Comparison of ENCODE assay signal across 8 cellular contexts in the genomic region with DNA sequence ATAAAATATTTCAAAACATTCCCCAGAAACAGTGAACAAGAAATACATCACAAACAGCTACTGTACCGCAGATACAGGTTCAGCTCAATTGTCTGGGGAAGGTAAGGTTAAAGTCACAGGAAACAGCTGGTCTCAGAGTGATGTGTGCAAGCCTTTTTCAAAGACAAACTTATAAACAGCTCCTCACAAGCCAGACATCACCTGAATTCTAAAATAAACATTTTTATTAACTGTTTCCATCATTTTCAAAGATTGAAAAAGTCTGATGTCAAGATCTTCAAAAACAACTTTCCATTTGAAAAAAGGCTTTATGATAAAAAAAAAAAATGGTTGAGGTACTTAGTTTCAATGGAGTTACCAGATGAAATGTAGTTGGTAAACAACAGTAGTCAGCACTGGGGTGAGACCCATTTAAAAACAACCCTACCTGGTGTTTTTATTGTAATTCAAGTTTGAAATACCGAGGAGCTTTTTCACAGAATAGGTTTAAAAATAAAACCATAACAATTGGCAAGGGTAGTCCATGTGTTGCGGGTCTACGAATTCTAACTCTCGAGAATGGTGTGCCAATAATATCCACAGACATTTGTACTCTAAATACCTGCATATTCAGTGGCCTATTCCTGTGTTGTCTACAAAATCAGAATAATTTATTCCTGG.
DNase-seq lines count a peak whose midpoint lies in the region; ATAC-seq and TF ChIP-seq lines count a peak whose summit lies in the region.

No MANE protein-coding gene starts in this region.

- peaks cover 56% of the 10 kb centered on the region for H4K20me1 ChIP-seq in SU-DHL-6 (ENCODE audit: low read depth, low read length)

- H3K27me3 ChIP-seq in SU-DHL-6 (ENCODE audit: low read length) = no peaks in the 10 kb centered on the region

- H3K9me2 ChIP-seq in SU-DHL-6 (replicated peaks; ENCODE audit: insufficient read depth, low read length) = no peaks in the 10 kb centered on the region

- peaks cover 93% of the 10 kb centered on the region for H3K79me2 ChIP-seq in SU-DHL-6 (ENCODE audit: insufficient read depth, low read length)

- peak; percentile 18 to 31 for DNase-seq in NCI-H524 (lab: John Stamatoyannopoulos, UW)
- no peak for DNase-seq in NCI-H524 treated with DMSO at 0.1 percent for 48 hours (lab: John Stamatoyannopoulos, UW)
- DNase-seq in foreskin fibroblast = peak in 1 of 2 donors; percentile 40
- DNase-seq in NCI-H128 (lab: John Stamatoyannopoulos, UW; ENCODE audit: unreplicated experiment) = no peak
- no peak for DNase-seq in NCI-H2081 treated with DMSO at 0.1 percent for 48 hours (lab: John Stamatoyannopoulos, UW)

- H3K36me3 ChIP-seq in SU-DHL-6 (ENCODE audit: low read length) = peaks cover 38% of the 10 kb centered on the region

- TF ChIP-seq CTCF in SU-DHL-6 (IDR thresholded peaks at IDR 0.05; ENCODE audit: insufficient read depth, low read length, poor library complexity, severe bottlenecking) (no peak), foreskin fibroblast (IDR thresholded peaks at IDR 0.05; ENCODE audit: low read depth, low read length) (no peak)

- peak overlapping the region; percentile 95 for H3K4me2 ChIP-seq in SU-DHL-6 (ENCODE audit: low read depth, low read length, poor library complexity, severe bottlenecking)

- H3K9ac ChIP-seq in SU-DHL-6 (ENCODE audit: low read length) = peak overlapping the region; percentile 76

- no peak overlapping the region for H2AFZ ChIP-seq in SU-DHL-6 (ENCODE audit: low read depth, low read length, severe bottlenecking)

- peak overlapping the region; percentile 87 for H3K4me3 ChIP-seq in SU-DHL-6 (ENCODE audit: insufficient read depth, low read length, poor library complexity, severe bottlenecking)
- peak overlapping the region; percentile 86 to 89 for H3K4me3 ChIP-seq in foreskin fibroblast (ENCODE audit: low read depth in 1 of 2, low read length in 2 of 2)
- peak overlapping the region; percentile 70 to 99 (median 95) for H3K4me3 ChIP-seq in skin epidermis

- ATAC-seq in GM21360 (IDR thresholded peaks at IDR 0.05; ENCODE audit: unreplicated experiment) = no peak

- no peaks in the 10 kb centered on the region for H3K9me3 ChIP-seq in SU-DHL-6 (ENCODE audit: insufficient read depth, low read length)

- peaks cover 31% of the 10 kb centered on the region for H3F3A ChIP-seq in SU-DHL-6 (ENCODE audit: insufficient read depth)

- H3K27ac ChIP-seq in SU-DHL-6 (ENCODE audit: low read depth, low read length) (peak overlapping the region; percentile 60), skin epidermis (peak overlapping the region in 19 of 21 experiments; percentile 11 to 100 (median 97))

Comparison
In these comparisons a context has a peak if more than half of its experiments do, and no peak if none do; other contexts are left out.
1. DNase-seq: peak in NCI-H524 (2 of 2); none in NCI-H524 treated with DMSO at 0.1 percent for 48 hours (single experiment), NCI-H128 (single experiment) and NCI-H2081 treated with DMSO at 0.1 percent for 48 hours (single experiment).
2. Peak in every context shown above with its lines, with median percentiles within 50 percentile points of each other: H3K4me3 ChIP-seq.